22 cellular contexts compared by ENCODE assay signal in the genomic region with DNA sequence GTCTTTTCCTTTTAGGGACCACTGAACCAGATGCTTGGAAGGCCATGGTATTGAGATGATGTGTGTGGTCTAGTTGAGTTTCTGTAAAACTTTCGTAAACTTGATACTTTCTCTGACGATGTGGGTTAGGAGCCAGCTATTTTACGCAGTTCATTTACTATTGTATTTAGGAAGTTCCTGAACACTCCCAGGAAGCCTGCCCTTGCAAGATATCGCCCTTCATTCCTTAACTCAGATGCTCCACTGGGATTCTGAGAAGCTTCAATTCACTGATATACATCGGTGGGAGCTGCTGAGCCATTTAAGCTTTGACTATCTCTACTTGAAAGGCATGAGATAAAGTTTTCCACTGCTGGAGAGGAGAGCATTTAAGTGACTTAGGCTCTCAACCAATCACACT.
DNase-seq lines count a peak whose midpoint lies in the region; ATAC-seq, FAIRE-seq and TF ChIP-seq lines count a peak whose summit lies in the region.
"Had no signal": no experiment of that assay in that cellular context is flagged by ENCODE, and none has a peak within 500 bp of the region (broad histone marks: within the 10 kb centered on the region; RNA-seq: fewer than 3 reads in every experiment).

No MANE protein-coding gene starts in this region.

- H3K27ac ChIP-seq in heart right ventricle (peak overlapping the region in 3 of 10 donors; percentile 6 to 34 (median 14)), thyroid gland (peak overlapping the region in 2 of 3 donors; percentile 19 to 24)
- H3K27ac ChIP-seq: 22Rv1, A549, BLaER1 had no signal

- H3K36me3 Mint-ChIP-seq in osteocyte (ENCODE audit: unreplicated experiment): no peaks in the 10 kb centered on the region
- H3K36me3 Mint-ChIP-seq: CD14-positive monocyte; CD4-positive, alpha-beta memory T cell; CD4-positive, CD25-positive, alpha-beta regulatory T cell; CD8-positive, alpha-beta memory T cell had no signal

- 50 to 58% methylated on average over 5 of the region's 5 CpGs for WGBS in heart right ventricle, 2 donors
- 67 to 76% methylated on average over 5 of the region's 5 CpGs for WGBS in thyroid gland, 2 donors

- H3K4me1 Mint-ChIP-seq in osteocyte (ENCODE audit: unreplicated experiment): peaks cover 18% of the 10 kb centered on the region
- H3K4me1 Mint-ChIP-seq: CD14-positive monocyte; CD4-positive, CD25-positive, alpha-beta regulatory T cell; CD8-positive, alpha-beta memory T cell had no signal

- peak in 5 of 8 donors; percentile 27 to 68 (median 47) for ATAC-seq in heart right ventricle

- TF ChIP-seq CTCF in heart right ventricle (IDR thresholded peaks at IDR 0.05): no peak
- no peak for TF ChIP-seq CTCF in bronchial epithelial cell (IDR thresholded peaks at IDR 0.05; ENCODE audit: insufficient read depth, low read length, severe bottlenecking)
- TF ChIP-seq CTCF in osteocyte (IDR thresholded peaks at IDR 0.05): no peak
- TF ChIP-seq CTCF in thyroid gland (IDR thresholded peaks at IDR 0.05): no peak

- H3K27me3 Mint-ChIP-seq in osteocyte (ENCODE audit: unreplicated experiment): peaks cover 5% of the 10 kb centered on the region

- H3K27me3 ChIP-seq in heart right ventricle (peaks cover 0 to 3% (median 0%) of the 10 kb centered on the region in 7 donors), bronchial epithelial cell (ENCODE audit: control insufficient read depth, insufficient read depth, low read length) (no peaks in the 10 kb centered on the region), thyroid gland (no peaks in the 10 kb centered on the region)
- H3K27me3 ChIP-seq: BE2C, BLaER1 had no signal

- H3K4me3 ChIP-seq in heart right ventricle (no peak overlapping the region), bronchial epithelial cell (ENCODE audit: low read depth, low read length) (no peak overlapping the region), thyroid gland (replicated peaks in 1 of 3) (no peak overlapping the region)
- H3K4me3 ChIP-seq: A549, BLaER1, GM12878 had no signal

- no peaks in the 10 kb centered on the region for H3K9me3 Mint-ChIP-seq in osteocyte (ENCODE audit: unreplicated experiment)
- H3K9me3 Mint-ChIP-seq: CD4-positive, alpha-beta memory T cell; CD4-positive, CD25-positive, alpha-beta regulatory T cell; CD8-positive, alpha-beta memory T cell had no signal

- intact Hi-C loops in heart right ventricle (cut with DNase I) (no loop called here), cardiac septum (cut with DNase I) (no loop called here), thyroid gland (cut with DNase I) (no loop called here)

- peak overlapping the region; percentile 15 for H3K27ac Mint-ChIP-seq in osteocyte (ENCODE audit: unreplicated experiment)
- H3K27ac Mint-ChIP-seq: CD14-positive monocyte; CD4-positive, CD25-positive, alpha-beta regulatory T cell; CD8-positive, alpha-beta memory T cell had no signal

- no peak for DNase-seq in heart right ventricle
- DNase-seq in cardiac septum (ENCODE audit: low spot score): no peak
- no peak for DNase-seq in bronchial epithelial cell (ENCODE audit: low read depth)
- DNase-seq in osteocyte (ENCODE audit: extremely low spot score, unreplicated experiment): no peak
- no peak for DNase-seq in thyroid gland
- DNase-seq in AG08395 (ENCODE audit: low spot score): no peak
- DNase-seq in NOMO-1 (lab: John Stamatoyannopoulos, UW; ENCODE audit: unreplicated experiment in 2 of 2): no peak
- DNase-seq: BE2C; CD4-positive, CD25-positive, alpha-beta regulatory T cell; CD8-positive, alpha-beta memory T cell; DMS 273 treated with DMSO at 0.1 percent for 48 hours; DMS153; DMS79; EL; GDM1 had no signal

- H3K4me1 ChIP-seq in heart right ventricle (peaks cover 0 to 29% (median 14%) of the 10 kb centered on the region in 9 donors), thyroid gland (peaks cover 17% of the 10 kb centered on the region in 2 donors)
- H3K4me1 ChIP-seq: A549, BE2C had no signal

- H3K9me3 ChIP-seq in heart right ventricle (no peaks in the 10 kb centered on the region), thyroid gland (no peaks in the 10 kb centered on the region)
- H3K9me3 ChIP-seq: A549, BE2C, BLaER1 had no signal

- no peak for TF ChIP-seq POLR2A in thyroid gland (IDR thresholded peaks at IDR 0.05)

- H3K36me3 ChIP-seq in heart right ventricle (no peaks in the 10 kb centered on the region), bronchial epithelial cell (ENCODE audit: control insufficient read depth, insufficient read depth, low read length) (no peaks in the 10 kb centered on the region), thyroid gland (no peaks in the 10 kb centered on the region)
- H3K36me3 ChIP-seq: BE2C, BLaER1 had no signal

- peak; percentile 72 for FAIRE-seq in bronchial epithelial cell (lab: Jason Lieb, UNC)
- FAIRE-seq: A549, GM12878, GM18507 had no signal

- H3K4me3 Mint-ChIP-seq in osteocyte (ENCODE audit: unreplicated experiment): no peak overlapping the region
- H3K4me3 Mint-ChIP-seq: CD14-positive monocyte; CD4-positive, alpha-beta memory T cell; CD4-positive, CD25-positive, alpha-beta regulatory T cell; CD8-positive, alpha-beta memory T cell had no signal
